In the genomic region with DNA sequence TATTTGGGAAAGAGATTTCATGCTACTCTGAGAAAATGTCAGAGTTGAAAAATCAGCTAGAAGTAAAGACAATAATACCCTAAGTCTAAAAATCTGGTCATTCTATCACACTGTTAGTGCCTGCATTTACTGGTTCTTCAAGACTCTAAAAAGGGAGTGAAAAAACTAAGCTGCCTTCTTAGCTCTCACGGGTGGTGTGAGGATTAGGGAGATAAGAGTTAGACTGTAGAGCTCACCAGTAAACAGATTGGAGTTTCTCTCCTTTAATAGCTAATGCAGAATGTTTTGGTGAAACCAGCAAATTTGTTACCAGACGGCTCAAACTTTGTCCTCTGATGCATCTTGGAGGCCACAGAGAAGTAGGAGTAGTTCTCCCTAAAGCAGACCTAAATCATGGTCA, we compare ENCODE assay signal across 30 cellular contexts.
"Had no signal": no experiment of that assay in that cellular context is flagged by ENCODE, and none has a peak within 500 bp of the region (broad histone marks: within the 10 kb centered on the region; RNA-seq: fewer than 3 reads in every experiment).

No MANE protein-coding gene starts in this region.

- H3K27ac ChIP-seq: lower lobe of right lung, ovary, skin epidermis, stomach, testis, thyroid gland, upper lobe of right lung had no signal

- H3K36me3 Mint-ChIP-seq: mesothelial cell of epicardium; naive B cell; stimulated activated naive B cell treated with anti-CD40 and anti-IgM and Interleukin-4, amounts not matched to agents 10 μg/mL and 1 μg/mL and 100 μg/mL, for 72 hours had no signal

- DNase-seq: hippocampal formation; kidney glomerular epithelial cell; left cardiac atrium; lower lobe of right lung; mammary epithelial cell; mesenchymal stem cell; naive B cell; natural killer cell; nephron progenitor cell; ovary; retina; right cardiac atrium; stimulated activated CD4-positive, alpha-beta T cell treated with anti-CD3 and anti-CD28 coated beads, Interleukin-12 subunit alpha, Interleukin-12 subunit beta, amount 100 ng/mL, for 4 hours; stimulated activated CD4-positive, alpha-beta T cell treated with anti-CD3 and anti-CD28 coated beads, Interleukin-15, amount 100 ng/mL, for 24 hours; stimulated activated CD4-positive, alpha-beta T cell treated with anti-CD3 and anti-CD28 coated beads, Interleukin-2, amount 100 ng/mL, for 24 hours; stimulated activated CD4-positive, alpha-beta T cell treated with anti-CD3 and anti-CD28 coated beads, Interleukin-4, amount 100 ng/mL, for 1 hour; stimulated activated naive B cell treated with anti-CD40 and anti-IgM and Interleukin-4, amounts not matched to agents 10 μg/mL and 1 μg/mL and 100 μg/mL, for 72 hours; stimulated activated naive CD8-positive, alpha-beta T cell treated with anti-CD3 and anti-CD28 coated beads, Interleukin-15, Interleukin-2, amounts not matched to agents 100 U/mL and 50 U/mL, for 24 hours; stomach; testis; thyroid gland; trophoblast cell; upper lobe of right lung had no signal

- H3K9me3 ChIP-seq: lower lobe of right lung, ovary, testis, thyroid gland, upper lobe of right lung had no signal

- H3K36me3 ChIP-seq: lower lobe of right lung, ovary, stomach, thyroid gland, upper lobe of right lung had no signal

- H3K4me3 Mint-ChIP-seq: mesothelial cell of epicardium; naive B cell; natural killer cell; nephron progenitor cell; stimulated activated naive B cell treated with anti-CD40 and anti-IgM and Interleukin-4, amounts not matched to agents 10 μg/mL and 1 μg/mL and 100 μg/mL, for 72 hours had no signal

- H3K4me1 ChIP-seq: lower lobe of right lung, stomach, testis, upper lobe of right lung had no signal

- H3K27ac Mint-ChIP-seq: mesothelial cell of epicardium; naive B cell; natural killer cell; nephron progenitor cell; progenitor cell of endocrine pancreas; stimulated activated naive B cell treated with anti-CD40 and anti-IgM and Interleukin-4, amounts not matched to agents 10 μg/mL and 1 μg/mL and 100 μg/mL, for 72 hours had no signal

- ATAC-seq: left cardiac atrium; left lobe of liver; lower lobe of right lung; natural killer cell; right cardiac atrium; sciatic nerve; stimulated activated naive B cell treated with anti-CD40 and anti-IgM and Interleukin-4, amounts not matched to agents 10 μg/mL and 1 μg/mL and 100 μg/mL, for 72 hours; stimulated activated naive CD8-positive, alpha-beta T cell treated with anti-CD3 and anti-CD28 coated beads, Interleukin-15, Interleukin-2, amounts not matched to agents 100 U/mL and 50 U/mL, for 24 hours; upper lobe of right lung had no signal

- FAIRE-seq: keratinocyte, urothelium cell line had no signal

- H3K4me1 Mint-ChIP-seq: naive B cell; natural killer cell; nephron progenitor cell; stimulated activated naive B cell treated with anti-CD40 and anti-IgM and Interleukin-4, amounts not matched to agents 10 μg/mL and 1 μg/mL and 100 μg/mL, for 72 hours had no signal

- H3K4me3 ChIP-seq: lower lobe of right lung, ovary, skin epidermis, stomach, testis, thyroid gland, upper lobe of right lung had no signal

- H3K27me3 ChIP-seq: ovary, stomach, testis, thyroid gland, upper lobe of right lung had no signal
